Comparison of ENCODE assay signal across 8 cellular contexts in genomic region chr9:4661165-4662095, GRCh38. TPM values are rescaled to one million over a fixed set of nuclear protein-coding genes. Genes with fewer than 3 reads are reported as not detected.
DNase-seq lines count a peak whose midpoint lies in the region; ATAC-seq and TF ChIP-seq lines count a peak whose summit lies in the region.

No MANE protein-coding gene starts in this region.

- DNase-seq in heart right ventricle, result no peak
- no peak for DNase-seq in left ventricle myocardium superior
- DNase-seq in esophagus muscularis mucosa (ENCODE audit: extremely low spot score), result no peak
- no peak for DNase-seq in psoas muscle
- DNase-seq in posterior cingulate gyrus, result no peak
- no peak for DNase-seq in NCI-H2029 (lab: John Stamatoyannopoulos, UW)

- ATAC-seq in heart right ventricle (peak in 1 of 8 donors; percentile 31), left ventricle myocardium superior (no peak), SK-N-SH treated with all-trans-retinoic acid at 6 μM for 48 hours (no peak), psoas muscle (no peak), HG02798 (IDR thresholded peaks at IDR 0.05; ENCODE audit: poor library complexity, unreplicated experiment) (no peak)

- no peak for TF ChIP-seq EP300 in esophagus muscularis mucosa (IDR thresholded peaks at IDR 0.05)

- TF ChIP-seq POLR2A in esophagus muscularis mucosa (IDR thresholded peaks at IDR 0.05; ENCODE audit: low read depth), result no peak

- 30 to 32% methylated on average over 7 of the region's 7 CpGs for WGBS in heart right ventricle, 2 donors
- 38% methylated on average over 7 of the region's 7 CpGs for WGBS in esophagus muscularis mucosa
- WGBS in psoas muscle, 3 donors, result 29 to 33% (median 30%) methylated on average over 7 of the region's 7 CpGs

- H3K9me3 ChIP-seq in heart right ventricle (no peaks in the 10 kb centered on the region), esophagus muscularis mucosa (no peaks in the 10 kb centered on the region), psoas muscle (no peaks in the 10 kb centered on the region)

- peaks cover 0 to 51% (median 43%) of the 10 kb centered on the region in 9 donors for H3K4me1 ChIP-seq in heart right ventricle
- peaks cover 20 to 48% (median 43%) of the 10 kb centered on the region in 4 donors for H3K4me1 ChIP-seq in esophagus muscularis mucosa
- peaks cover 24% of the 10 kb centered on the region for H3K4me1 ChIP-seq in psoas muscle

- H3K36me3 ChIP-seq in heart right ventricle (no peaks in the 10 kb centered on the region), esophagus muscularis mucosa (no peaks in the 10 kb centered on the region), psoas muscle (ENCODE audit: insufficient read depth in 1 of 2, low read depth in 1 of 2) (no peaks in the 10 kb centered on the region)

- H3K4me3 ChIP-seq in heart right ventricle, result peak overlapping the region; percentile 75 to 97 (median 90)
- peak overlapping the region; percentile 69 to 97 (median 92) for H3K4me3 ChIP-seq in esophagus muscularis mucosa
- peak overlapping the region; percentile 69 for H3K4me3 ChIP-seq in psoas muscle

- no peak for TF ChIP-seq CTCF in heart right ventricle (IDR thresholded peaks at IDR 0.05)
- no peak for TF ChIP-seq CTCF in esophagus muscularis mucosa (IDR thresholded peaks at IDR 0.05)
- no peak for TF ChIP-seq CTCF in psoas muscle (IDR thresholded peaks at IDR 0.05)

- intact Hi-C loops in heart right ventricle (cut with DNase I), result loop anchor here in 5 of 10 donors (1.0 to 10.0 kb wide), 4 partner anchors 18 to 323 kb away; partner anchors contain the start of genes AK3 (in 3 of the 5), CDC37L1 (in 1 of the 5) and JAK2 (in 1 of the 5)
- intact Hi-C loops in left ventricle myocardium superior (cut with micrococcal nuclease), result no loop called here
- intact Hi-C loops in esophagus muscularis mucosa (cut with DNase I), result loop anchor here (2.0 to 10.0 kb wide), 2 partner anchors 79 to 323 kb away; partner anchors contain the start of genes AK3 and JAK2
- intact Hi-C loops in psoas muscle (cut with DNase I), result loop anchor here in 1 of 2 donors (10.0 kb wide), 2 partner anchors 323 to 963 kb away; partner anchors contain the start of genes JAK2 and RIC1
- intact Hi-C loops in posterior cingulate gyrus (cut with DNase I), result loop anchor here (2.0 to 10.0 kb wide), 3 partner anchors 17 to 1137 kb away; partner anchors contain the start of genes AK3, CDC37L1 and RFX3

- H3K27ac ChIP-seq in heart right ventricle, result peak overlapping the region in 7 of 10 donors; percentile 68 to 91 (median 86)
- H3K27ac ChIP-seq in esophagus muscularis mucosa (replicated peaks in 1 of 4), result peak overlapping the region; percentile 80 to 91 (median 86)
- no peak overlapping the region for H3K27ac ChIP-seq in psoas muscle

- H3K27me3 ChIP-seq in heart right ventricle, result no peaks in the 10 kb centered on the region
- H3K27me3 ChIP-seq in esophagus muscularis mucosa, result no peaks in the 10 kb centered on the region
- H3K27me3 ChIP-seq in psoas muscle (ENCODE audit: insufficient read depth in 3 of 3, low read length in 2 of 3), result no peaks in the 10 kb centered on the region

TF ChIP-seq in SK-N-SH treated with all-trans-retinoic acid at 6 μM for 48 hours, 23 proteins besides CTCF, POLR2A, EP300 and RAD21:
- TF ChIP-seq OSR1 (CRISPR knock-in tag; IDR thresholded peaks at IDR 0.05), result no peak
- TF ChIP-seq ISL1 (CRISPR knock-in tag; IDR thresholded peaks at IDR 0.05), result peak; percentile 62

RNA-seq across cellular contexts. Expression of gene PLPP6, which starts 0.7 kb away (rescaled TPM):
- total RNA-seq in heart right ventricle (1 to 10 TPM; 2.2 to 4.1 (median 2.6) TPM), left ventricle myocardium superior (1.8 TPM), esophagus muscularis mucosa (1 to 10 TPM; 3.8 to 6.3 (median 6.2) TPM), psoas muscle (1 to 10 TPM; 1.1 to 2.3 (median 1.9) TPM)
- polyA plus RNA-seq in heart right ventricle (1 to 10 TPM; 1.9 to 2.0 TPM), psoas muscle (1 to 10 TPM in 2 of 3 donors, under 1 TPM in 1; 0.53 to 3.1 (median 1.1) TPM)

RNA-seq across cellular contexts. Expression of gene SPATA6L, which starts 4.8 kb away (rescaled TPM):
- total RNA-seq in heart right ventricle, result 1 to 10 TPM in 7 of 10 donors, under 1 TPM in 3; 0.47 to 1.9 (median 1.3) TPM
- polyA plus RNA-seq in heart right ventricle, result under 1 TPM; 0.36 to 0.95 TPM
- total RNA-seq in left ventricle myocardium superior, result 0.87 TPM
- 1 to 10 TPM in 2 of 4 donors, under 1 TPM in 2; 0.23 to 1.7 (median 1.1) TPM for total RNA-seq in esophagus muscularis mucosa
- total RNA-seq in psoas muscle, result under 1 TPM; 0.22 to 0.79 (median 0.47) TPM
- under 1 TPM; 0.09 to 0.15 (median 0.12) TPM for polyA plus RNA-seq in psoas muscle

RNA-seq across cellular contexts. Expression of gene CDC37L1, which starts 17.9 kb away (rescaled TPM):
- total RNA-seq in heart right ventricle (10 to 100 TPM; 29.8 to 58.4 (median 36.6) TPM), left ventricle myocardium superior (35.3 TPM), esophagus muscularis mucosa (100 to 1,000 TPM in 1 of 4 donors, 10 to 100 TPM in 3; 78.3 to 115 (median 86.4) TPM), psoas muscle (100 to 1,000 TPM in 1 of 4 donors, 10 to 100 TPM in 3; 67.3 to 150 (median 93.0) TPM)
- polyA plus RNA-seq in heart right ventricle (10 to 100 TPM; 13.4 to 44.8 TPM), psoas muscle (100 to 1,000 TPM in 1 of 3 donors, 10 to 100 TPM in 2; 46.7 to 184 (median 58.8) TPM)
